In the genomic region with DNA sequence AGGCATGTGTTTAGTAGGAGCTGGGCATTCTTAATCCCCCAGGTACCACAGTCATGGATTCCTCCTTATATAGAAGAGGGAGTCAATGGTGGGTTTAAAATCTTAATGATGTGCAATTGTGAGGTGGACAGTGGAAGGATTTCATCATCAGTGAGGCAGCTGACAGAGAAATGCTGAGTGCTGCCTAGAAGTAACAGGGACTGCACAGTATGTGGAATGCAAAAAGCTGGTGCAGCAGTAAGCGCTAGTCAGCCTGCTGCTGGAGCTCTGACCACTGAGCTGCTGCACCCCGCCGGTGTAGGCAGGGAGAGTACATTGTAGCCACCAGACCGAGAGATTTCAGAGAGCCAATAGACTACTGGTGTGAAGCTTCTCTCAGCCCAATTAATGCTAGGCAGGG, we compare ENCODE assay signal across 25 cellular contexts.
"Had no signal": no experiment of that assay in that cellular context is flagged by ENCODE, and none has a peak within 500 bp of the region (broad histone marks: within the 10 kb centered on the region; RNA-seq: fewer than 3 reads in every experiment).

No MANE protein-coding gene starts in this region.

- H2AFZ ChIP-seq: hepatocyte had no signal

- H3K4me2 ChIP-seq: hepatocyte had no signal

- H3K36me3 ChIP-seq: gastrocnemius medialis, ovary, stomach, suprapubic skin, tibial nerve had no signal

- H3K9me3 ChIP-seq: body of pancreas, gastrocnemius medialis, ovary, stomach, suprapubic skin, tibial nerve had no signal

- H3K27me3 ChIP-seq: body of pancreas, dorsolateral prefrontal cortex, gastrocnemius medialis, hepatocyte, ovary, stomach, suprapubic skin, tibial nerve had no signal

- H3K4me1 ChIP-seq: body of pancreas, gastrocnemius medialis, stomach, suprapubic skin, tibial nerve had no signal

- FAIRE-seq: TTC549 had no signal

- H3K27ac ChIP-seq: body of pancreas, coronary artery, dorsolateral prefrontal cortex, gastrocnemius medialis, hepatocyte, ovary, stomach, suprapubic skin, tibial nerve had no signal

- DNase-seq: activated CD4-positive, alpha-beta T cell treated with anti-CD3 and anti-CD28 coated beads, Interleukin-2, amount 50 U/mL, for 1 hour; activated CD8-positive, alpha-beta T cell treated with anti-CD3 and anti-CD28 coated beads for 36 hours; activated gamma-delta T cell treated with Interleukin-2 at 50 U/mL for 16 hours; activated naive CD8-positive, alpha-beta T cell treated with anti-CD3 and anti-CD28 coated beads, Interleukin-2, amount 50 U/mL, for 24 hours; activated T-cell treated with anti-CD3 and anti-CD28 coated beads, Interleukin-2, amount 50 U/mL, for 4 hours; anterior cingulate cortex; body of pancreas; cerebellar nuclear complex; dorsolateral prefrontal cortex; effector memory CD4-positive, alpha-beta T cell; gastrocnemius medialis; immature natural killer cell; ovary; retina; stimulated activated CD4-positive, alpha-beta T cell treated with anti-CD3 and anti-CD28 coated beads, Interleukin-15, amount 100 ng/mL, for 24 hours; stimulated activated CD4-positive, alpha-beta T cell treated with anti-CD3 and anti-CD28 coated beads, Interleukin-2, amount 100 ng/mL, for 24 hours; stimulated activated naive B cell treated with anti-CD40 and anti-IgM and Interleukin-4, amounts not matched to agents 10 μg/mL and 1 μg/mL and 100 μg/mL, for 72 hours; stomach had no signal

- ATAC-seq: activated CD8-positive, alpha-beta T cell treated with anti-CD3 and anti-CD28 coated beads for 36 hours; activated naive CD8-positive, alpha-beta T cell treated with anti-CD3 and anti-CD28 coated beads, Interleukin-2, amount 50 U/mL, for 24 hours; activated T-cell treated with anti-CD3 and anti-CD28 coated beads, Interleukin-2, amount 50 U/mL, for 4 hours; activated T-helper 17 cell treated with anti-CD3 and anti-CD28 coated beads, Interleukin-2, amount 50 U/mL, for 72 hours; body of pancreas; gastrocnemius medialis; natural killer cell treated with Interleukin-12 subunit alpha and Interleukin-12 subunit beta and Interleukin-15 and Interleukin-18, amount 100 ng/mL, for 72 hours; stimulated activated naive B cell treated with anti-CD40 and anti-IgM and Interleukin-4, amounts not matched to agents 10 μg/mL and 1 μg/mL and 100 μg/mL, for 72 hours had no signal

- H3K79me2 ChIP-seq: hepatocyte had no signal

- H3K4me3 ChIP-seq: body of pancreas, coronary artery, dorsolateral prefrontal cortex, gastrocnemius medialis, hepatocyte, ovary, stomach, suprapubic skin, tibial nerve had no signal
